8 cellular contexts compared by ENCODE assay signal in the genomic region with DNA sequence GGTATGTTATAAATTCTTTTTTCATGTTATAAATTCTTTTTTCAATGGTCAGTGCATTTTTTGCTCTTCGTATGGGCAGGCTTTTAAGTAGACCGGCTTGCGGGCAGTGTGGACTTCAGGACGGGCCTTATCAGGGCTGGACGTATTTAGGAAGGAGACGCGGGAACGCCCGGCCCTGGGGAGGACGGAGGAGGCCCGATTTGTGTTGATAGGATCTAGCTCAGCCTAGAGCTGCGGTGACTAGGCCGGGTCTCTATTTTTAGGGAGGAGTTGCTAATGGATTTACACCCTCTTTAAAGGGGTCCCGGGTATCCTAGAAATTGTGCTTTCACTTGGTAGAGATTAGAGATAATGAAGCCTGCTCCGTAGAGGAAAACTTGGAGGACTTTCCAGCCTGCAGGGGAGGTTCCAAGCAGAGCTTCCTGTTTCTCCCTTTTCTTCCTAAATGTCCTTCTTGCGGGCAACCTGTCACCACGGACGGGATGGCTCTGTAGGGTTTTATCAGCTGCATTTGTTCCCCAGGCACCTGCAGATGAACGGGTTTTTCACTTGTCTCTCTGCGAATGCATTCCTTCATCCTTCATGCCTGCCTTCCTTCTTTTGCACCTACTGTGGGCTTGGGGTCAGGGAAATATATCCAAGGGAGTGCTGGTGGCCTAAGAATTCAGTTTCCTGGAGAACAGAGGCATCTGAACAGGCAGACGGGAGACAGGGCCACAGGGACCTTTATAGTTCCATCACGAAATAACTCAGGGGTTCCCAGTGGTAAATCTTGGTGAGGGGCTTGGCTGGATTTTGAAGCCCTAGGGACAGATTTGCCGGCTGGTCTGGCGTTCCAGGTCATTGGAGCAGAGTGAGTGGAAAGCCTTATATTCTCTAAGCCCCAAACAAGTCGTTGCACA. TPM values are rescaled to one million over a fixed set of nuclear protein-coding genes. Genes with fewer than 3 reads are reported as not detected.
DNase-seq lines count a peak whose midpoint lies in the region; ATAC-seq and TF ChIP-seq lines count a peak whose summit lies in the region.

No MANE protein-coding gene starts in this region.

- H3K27me3 Mint-ChIP-seq in Caco-2 (ENCODE audit: insufficient read depth, unreplicated experiment), result no peaks in the 10 kb centered on the region
- H3K27me3 Mint-ChIP-seq in endothelial cell (ENCODE audit: unreplicated experiment), result peaks cover 28% of the 10 kb centered on the region
- H3K27me3 Mint-ChIP-seq in naive thymus-derived CD8-positive, alpha-beta T cell, result no peaks in the 10 kb centered on the region

- H3K27ac Mint-ChIP-seq in Caco-2 (ENCODE audit: unreplicated experiment) (peak overlapping the region; percentile 89), endothelial cell (ENCODE audit: unreplicated experiment) (peak overlapping the region; percentile 98)
- peak overlapping the region; percentile 73 to 96 (median 88) for H3K27ac Mint-ChIP-seq in naive thymus-derived CD8-positive, alpha-beta T cell

- intact Hi-C loops in Caco-2 (cut with micrococcal nuclease; ENCODE audit: unreplicated experiment) (no loop called here), PC-9 (cut with micrococcal nuclease; ENCODE audit: unreplicated experiment) (loop anchor here (10.0 kb wide), 1 partner anchor 1238 kb away; a partner anchor contains a TSS)

- peak overlapping the region; percentile 88 for H3K4me2 ChIP-seq in PC-9

- H2AFZ ChIP-seq in PC-9, result peak overlapping the region; percentile 83

- peaks cover 23% of the 10 kb centered on the region for H3K4me1 Mint-ChIP-seq in Caco-2 (ENCODE audit: low read depth, unreplicated experiment)
- H3K4me1 Mint-ChIP-seq in endothelial cell (ENCODE audit: unreplicated experiment), result peaks cover 50% of the 10 kb centered on the region
- peaks cover 51 to 58% (median 54%) of the 10 kb centered on the region in 4 donors for H3K4me1 Mint-ChIP-seq in naive thymus-derived CD8-positive, alpha-beta T cell

- ATAC-seq in naive thymus-derived CD8-positive, alpha-beta T cell, result no peak
- ATAC-seq in GM18498 (IDR thresholded peaks at IDR 0.05; ENCODE audit: unreplicated experiment) (no peak), GM18867 (IDR thresholded peaks at IDR 0.05; ENCODE audit: unreplicated experiment) (no peak)

- CTCF ChIA-PET in Caco-2 (lab: Charles Lee), result no interaction called here
- CTCF ChIA-PET in PC-9 (lab: Charles Lee), result no interaction called here

- peaks cover 46% of the 10 kb centered on the region for H3K79me2 ChIP-seq in PC-9 (ENCODE audit: low read depth)

- H3K9me3 ChIP-seq in Caco-2, result no peaks in the 10 kb centered on the region
- H3K9me3 ChIP-seq in PC-9 (ENCODE audit: insufficient read depth, low read depth), result no peaks in the 10 kb centered on the region

- H3K27ac ChIP-seq in PC-9, result peak overlapping the region; percentile 40; the same call in 1 of the 2 replicates

- no peaks in the 10 kb centered on the region for H4K20me1 ChIP-seq in PC-9 (ENCODE audit: insufficient read depth)

- POLR2A ChIA-PET in Caco-2 (lab: Charles Lee), result no interaction called here
- POLR2A ChIA-PET in PC-9 (lab: Charles Lee; ENCODE audit: unreplicated experiment), result no interaction called here
- POLR2A ChIA-PET in naive thymus-derived CD8-positive, alpha-beta T cell (lab: Charles Lee), result no interaction called here

- peaks cover 22% of the 10 kb centered on the region for H3K4me1 ChIP-seq in Caco-2
- peaks cover 33% of the 10 kb centered on the region for H3K4me1 ChIP-seq in PC-9 (replicated peaks; ENCODE audit: insufficient read depth)

- no peaks in the 10 kb centered on the region for H3K27me3 ChIP-seq in Caco-2 (replicated peaks; ENCODE audit: control insufficient read depth, insufficient read depth, low read length)
- no peaks in the 10 kb centered on the region for H3K27me3 ChIP-seq in PC-9 (ENCODE audit: insufficient read depth, low read depth)

- DNase-seq in Caco-2 (no peak), PC-9 (no peak), endothelial cell (ENCODE audit: low spot score) (peak; percentile 24), ureter (ENCODE audit: low spot score) (no peak), NCI-H187 (lab: John Stamatoyannopoulos, UW) (no peak)
- peak in 2 of 10 donors; percentile 14 to 23 for DNase-seq in naive thymus-derived CD8-positive, alpha-beta T cell

- H3K4me3 ChIP-seq in Caco-2 (ENCODE audit: low read depth, low read length) (peak overlapping the region; percentile 94), PC-9 (peak overlapping the region; percentile 86)

- BruUV-seq in Caco-2 (replicated peaks; lab: Mats Ljungman, UMichigan), result no TSS peak
- BruUV-seq in PC-9 (replicated peaks; lab: Mats Ljungman, UMichigan), result no TSS peak

- H3K9me3 Mint-ChIP-seq in Caco-2 (ENCODE audit: unreplicated experiment), result no peaks in the 10 kb centered on the region
- H3K9me3 Mint-ChIP-seq in endothelial cell (ENCODE audit: unreplicated experiment), result no peaks in the 10 kb centered on the region
- peaks cover 0 to 2% (median 0%) of the 10 kb centered on the region in 9 donors for H3K9me3 Mint-ChIP-seq in naive thymus-derived CD8-positive, alpha-beta T cell

- TF ChIP-seq CTCF in Caco-2 (IDR thresholded peaks at IDR 0.05; ENCODE audit: insufficient read depth in 1 of 2, low read depth in 1 of 2, low read length in 1 of 2, severe bottlenecking in 1 of 2, unreplicated experiment in 1 of 2), result no peak
- no peak for TF ChIP-seq CTCF in PC-9 (conservative IDR thresholded peaks at IDR 0.05)
- TF ChIP-seq CTCF in endothelial cell (IDR thresholded peaks at IDR 0.05; ENCODE audit: unreplicated experiment), result no peak

- H3K36me3 ChIP-seq in Caco-2 (ENCODE audit: control insufficient read depth, insufficient read depth, low read length) (no peaks in the 10 kb centered on the region), PC-9 (ENCODE audit: low read depth) (peaks cover 5% of the 10 kb centered on the region)

- peaks cover 32% of the 10 kb centered on the region for H3F3A ChIP-seq in PC-9 (ENCODE audit: insufficient read depth, low read depth)

- H3K36me3 Mint-ChIP-seq in Caco-2 (ENCODE audit: insufficient read depth, unreplicated experiment), result peaks cover 49% of the 10 kb centered on the region
- peaks cover 13% of the 10 kb centered on the region for H3K36me3 Mint-ChIP-seq in endothelial cell (ENCODE audit: low read depth, unreplicated experiment)
- H3K36me3 Mint-ChIP-seq in naive thymus-derived CD8-positive, alpha-beta T cell, result peaks cover 0 to 2% (median 0%) of the 10 kb centered on the region in 3 donors

- H3K9me2 ChIP-seq in PC-9 (ENCODE audit: insufficient read depth), result no peaks in the 10 kb centered on the region

- H3K4me3 Mint-ChIP-seq in Caco-2 (ENCODE audit: unreplicated experiment) (peak overlapping the region; percentile 76), endothelial cell (ENCODE audit: unreplicated experiment) (peak overlapping the region; percentile 99)
- H3K4me3 Mint-ChIP-seq in naive thymus-derived CD8-positive, alpha-beta T cell, result peak overlapping the region; percentile 92 to 99 (median 96)

RNA-seq across cellular contexts. Expression of a gene that starts 1.4 kb away (rescaled TPM):
- total RNA-seq in Caco-2 (2022) (362 and 407 TPM in 2 replicates), PC-9 (2021) (159 and 203 TPM in 2 replicates), endothelial cell (ENCODE audit: unreplicated experiment) (714 TPM), ureter (167 TPM)
- 100 to 1,000 TPM; 123 to 124 TPM for total RNA-seq in naive thymus-derived CD8-positive, alpha-beta T cell
- polyA plus RNA-seq in naive thymus-derived CD8-positive, alpha-beta T cell, result 100 to 1,000 TPM; 120 to 218 (median 137) TPM

RNA-seq across cellular contexts. Expression of a gene that starts 59.4 kb away (rescaled TPM):
- total RNA-seq in Caco-2 (2022) (1.2 and 1.3 TPM in 2 replicates), PC-9 (2021) (not detected in 2 replicates), endothelial cell (ENCODE audit: unreplicated experiment) (0.18 TPM), ureter (1.6 TPM)
- total RNA-seq in naive thymus-derived CD8-positive, alpha-beta T cell, result not detected
- polyA plus RNA-seq in naive thymus-derived CD8-positive, alpha-beta T cell, result not detected
